Comparison of ENCODE assay signal across 8 cellular contexts in genomic region chr3:170007031-170007663, GRCh38. TPM values are rescaled to one million over a fixed set of nuclear protein-coding genes. Genes with fewer than 3 reads are reported as not detected.
DNase-seq lines count a peak whose midpoint lies in the region; ATAC-seq, FAIRE-seq and TF ChIP-seq lines count a peak whose summit lies in the region.

No MANE protein-coding gene starts in this region.

- H3K27ac ChIP-seq in GM12878 (ENCODE audit: control insufficient read depth, insufficient read depth) = peak overlapping the region; percentile 3; the same call in 1 of the 2 replicates

- TF ChIP-seq POLR2A in GM12878 (IDR thresholded peaks at IDR 0.05; ENCODE audit: low read depth, low read length) = no peak

- in situ Hi-C loops in GM12878 (cut with MboI) = no loop called here

- SMC1A ChIA-PET in GM12878 (lab: Charles Lee; ENCODE audit: uncharacterized antibody, unreplicated experiment) = interaction anchor here (0.8 to 1.2 kb wide), 3 partner anchors 39 to 144 kb away, joined by 3 read pairs; no protein-coding TSS in a partner anchor

- WGBS in GM12878 (ENCODE audit: insufficient coverage, insufficient replicate concordance, low lambda C conversion rate, missing lambda C conversion rate) = 26% methylated on average over 7 of the region's 7 CpGs

- CTCF ChIA-PET in GM12878 (lab: Yijun Ruan, JAX) = no interaction called here

- H3K9me3 ChIP-seq in GM12878 (replicated peaks; ENCODE audit: control insufficient read depth, insufficient read depth, low read length) = no peaks in the 10 kb centered on the region

- FAIRE-seq in GM12878 (lab: Jason Lieb, UNC) = peak; percentile 80

- DNase-seq in activated T-cell treated with anti-CD3 and anti-CD28 coated beads for 1 hour (ENCODE audit: low read depth) = peak; percentile 1
- DNase-seq in activated T-cell treated with anti-CD3 and anti-CD28 coated beads, Interleukin-2, amount 50 U/mL, for 1 hour = no peak
- DNase-seq in NOMO-1 treated with dmso at 0.1 percent for 144 hours (lab: John Stamatoyannopoulos, UW; ENCODE audit: unreplicated experiment) = peak; percentile 92
- DNase-seq in GM12878 (ENCODE audit: low read depth, low spot score) = peak; percentile 37
- peak; percentile 6 for DNase-seq in stimulated activated CD8-positive, alpha-beta memory T cell treated with anti-CD3 and anti-CD28 coated beads, Interleukin-12 subunit alpha, Interleukin-12 subunit beta, amount 100 ng/mL, for 1 hour (ENCODE audit: low read depth)
- no peak for DNase-seq in NCI-H2081 (lab: John Stamatoyannopoulos, UW)
- DNase-seq in left colon = no peak

- peak; percentile 98 for ATAC-seq in HG02678 (IDR thresholded peaks at IDR 0.05; ENCODE audit: unreplicated experiment)
- peak; percentile 88 for ATAC-seq in GM12878
- ATAC-seq in left colon = no peak

- no peak for TF ChIP-seq EP300 in GM12878 (IDR thresholded peaks at IDR 0.05; ENCODE audit: borderline replicate concordance in 1 of 2, control insufficient read depth in 1 of 2, low read depth in 2 of 2, low read length in 2 of 2)

- no peaks in the 10 kb centered on the region for H3K79me2 ChIP-seq in GM12878 (ENCODE audit: control insufficient read depth, insufficient read depth, low read length)

- BruUV-seq in GM12878 (replicated peaks; lab: Mats Ljungman, UMichigan) = no TSS peak

- POLR2A ChIA-PET in GM12878 (lab: Charles Lee) = interaction anchor here (0.7 kb wide), 1 partner anchor 12 kb away, joined by 4 read pairs; no protein-coding TSS in a partner anchor

- peak overlapping the region; percentile 71 for H3K4me2 ChIP-seq in GM12878 (ENCODE audit: control insufficient read depth, insufficient read depth)

- H2AFZ ChIP-seq in GM12878 (ENCODE audit: control insufficient read depth, low read depth, low read length) = peak overlapping the region; percentile 86

- H3K36me3 ChIP-seq in GM12878 (ENCODE audit: control insufficient read depth in 2 of 2, insufficient read depth in 2 of 2, low read length in 1 of 2) = no peaks in the 10 kb centered on the region

- no peaks in the 10 kb centered on the region for H3K27me3 ChIP-seq in GM12878 (replicated peaks in 1 of 2; ENCODE audit: control insufficient read depth in 2 of 2, insufficient read depth in 2 of 2, low read length in 1 of 2)

- intact Hi-C loops in GM12878 (cut with micrococcal nuclease; ENCODE audit: unreplicated experiment) (no loop called here), left colon (cut with DNase I, micrococcal nuclease) (no loop called here)

- H4K20me1 ChIP-seq in GM12878 (ENCODE audit: control insufficient read depth, insufficient read depth) = no peaks in the 10 kb centered on the region

- H3K9ac ChIP-seq in GM12878 (ENCODE audit: control insufficient read depth, insufficient read depth, low read length) = no peak overlapping the region

- TF ChIP-seq CTCF in GM12878 (IDR thresholded peaks at IDR 0.05 in 2 of 3, conservative IDR thresholded peaks at IDR 0.05 in 1 of 3; ENCODE audit: control insufficient read depth in 2 of 3, extremely low read depth in 1 of 3, insufficient read depth in 1 of 3, low read depth in 3 of 3, low read length in 3 of 3) = no peak

- no peak for TF ChIP-seq RAD21 in GM12878 (IDR thresholded peaks at IDR 0.05; ENCODE audit: insufficient read depth, low read depth, low read length)

- H3K4me3 ChIP-seq in GM12878 = no peak overlapping the region; the same call in 1 of the 2 replicates

- H3K4me1 ChIP-seq in GM12878 (ENCODE audit: control insufficient read depth, insufficient read depth, low read length) = peaks cover 25% of the 10 kb centered on the region

- RAD21 ChIA-PET in GM12878 (lab: Charles Lee; ENCODE audit: unreplicated experiment) = interaction anchor here (0.7 kb wide), 1 partner anchor 40 kb away, joined by 3 read pairs; no protein-coding TSS in a partner anchor

TF ChIP-seq in GM12878, 131 proteins besides CTCF, POLR2A, EP300 and RAD21:
- no peak for TF ChIP-seq HSF1 (IDR thresholded peaks at IDR 0.05; ENCODE audit: low read depth, low read length)
- TF ChIP-seq RCOR1 (conservative IDR thresholded peaks at IDR 0.05; ENCODE audit: low read depth, low read length) = no peak
- 0 out of 2 replicates have a peak, but pooled peaks have one; percentile 25 for TF ChIP-seq CREB1 (IDR thresholded peaks at IDR 0.05; ENCODE audit: low read depth)
- no peak for TF ChIP-seq SREBF2 (IDR thresholded peaks at IDR 0.05; ENCODE audit: low read length)
- TF ChIP-seq TBL1XR1 (IDR thresholded peaks at IDR 0.05; ENCODE audit: low read depth, low read length) = no peak
- TF ChIP-seq NR2C2 (IDR thresholded peaks at IDR 0.05; ENCODE audit: borderline replicate concordance, control insufficient read depth, insufficient read length, low read depth) = no peak
- no peak for TF ChIP-seq SRF (IDR thresholded peaks at IDR 0.05; ENCODE audit: low read depth in 2 of 2, low read length in 2 of 2)
- peak; percentile 81 for TF ChIP-seq RUNX3 (IDR thresholded peaks at IDR 0.05; ENCODE audit: low read length)
- TF ChIP-seq PML (IDR thresholded peaks at IDR 0.05; ENCODE audit: low read length) = no peak
- TF ChIP-seq GABPA (IDR thresholded peaks at IDR 0.05; ENCODE audit: low read depth) = peak; percentile 52; the same call in 1 of the 2 replicates
- no peak for TF ChIP-seq STAT3 (IDR thresholded peaks at IDR 0.05; ENCODE audit: low read depth, low read length)
- TF ChIP-seq SPI1 (IDR thresholded peaks at IDR 0.05; ENCODE audit: borderline replicate concordance, insufficient read depth, low read depth, low read length) = peak; percentile 66
- TF ChIP-seq BHLHE40 (IDR thresholded peaks at IDR 0.05; ENCODE audit: borderline replicate concordance in 1 of 2, low read depth in 2 of 2, low read length in 1 of 2) = no peak

RNA-seq across cellular contexts. Expression of gene GPR160, which starts 30.6 kb away (rescaled TPM):
- 1.5 and 1.7 TPM in 2 replicates for total RNA-seq in GM12878 (2013; cell fraction: nucleolus; rRNA removed)
- total RNA-seq in GM12878 (2014; rRNA removed) (35.6 and 35.9 TPM in 2 replicates), GM12878 (2014; rRNA removed; fragmentation: Illumina TruSeq; extraction: Trizol) (36.3 and 36.4 TPM in 2 replicates), GM12878 (2021) (21.7 and 24.6 TPM in 2 replicates), left colon (10 to 100 TPM; 65.7 to 82.6 TPM)
- polyA plus RNA-seq in GM12878 (2011; ENCODE audit: low read depth) = 32.9 TPM
- polyA plus RNA-seq in GM12878 (2011; rRNA removed) (1.2 and 2.2 TPM in 2 replicates), GM12878 (2014; fragmentation: Illumina TruSeq; extraction: Trizol) (41.9 and 44.1 TPM in 2 replicates), GM12878 (2014; fragmentation: Nextera tagmentation; extraction: Ambion mirVana) (10 to 100 TPM in 1 of 2 experiments, 1 to 10 TPM in 1; 8.8 to 14.4 TPM), GM12878 (2014; rRNA removed) (25.9 and 28.2 TPM in 2 replicates), GM12878 (2016; fragmentation: Nextera tagmentation; extraction: Ambion mirVana) (10 to 100 TPM; 53.9 to 57.7 TPM)
- 0.30 and 0.42 TPM in 2 replicates for polyA plus RNA-seq in GM12878 (2011; cell fraction: cytosol; rRNA removed)
- 0.44 and 0.49 TPM in 2 replicates for polyA plus RNA-seq in GM12878 (2011; cell fraction: nucleus; rRNA removed)
- 80.9 and 93.7 TPM in 2 replicates for polyA plus RNA-seq in GM12878 (2012)
- 0.41 and 0.80 TPM in 2 replicates for polyA minus RNA-seq in GM12878 (2011; rRNA and poly(A)+ RNA removed)
- polyA minus RNA-seq in GM12878 (2011; cell fraction: cytosol; rRNA and poly(A)+ RNA removed) = 0.73 and 1.6 TPM in 2 replicates
- polyA minus RNA-seq in GM12878 (2011; cell fraction: nucleus; rRNA and poly(A)+ RNA removed) = 0.36 and 0.86 TPM in 2 replicates

RNA-seq across cellular contexts. Expression of gene SEC62, which starts 40.5 kb away (rescaled TPM):
- 42.3 and 54.8 TPM in 2 replicates for total RNA-seq in GM12878 (2013; cell fraction: nucleolus; rRNA removed)
- total RNA-seq in GM12878 (2014; rRNA removed) (25.6 and 34.1 TPM in 2 replicates), GM12878 (2014; rRNA removed; fragmentation: Illumina TruSeq; extraction: Trizol) (60.8 and 70.3 TPM in 2 replicates), GM12878 (2021) (68.8 and 74.6 TPM in 2 replicates), left colon (10 to 100 TPM; 80.8 to 87.0 TPM)
- 57.4 TPM for polyA plus RNA-seq in GM12878 (2011; ENCODE audit: low read depth)
- polyA plus RNA-seq in GM12878 (2011; rRNA removed) (59.6 and 64.3 TPM in 2 replicates), GM12878 (2014; fragmentation: Illumina TruSeq; extraction: Trizol) (115 and 146 TPM in 2 replicates), GM12878 (2014; fragmentation: Nextera tagmentation; extraction: Ambion mirVana) (100 to 1,000 TPM; 252 to 270 TPM), GM12878 (2014; rRNA removed) (44.1 and 45.5 TPM in 2 replicates), GM12878 (2016; fragmentation: Nextera tagmentation; extraction: Ambion mirVana) (100 to 1,000 TPM; 160 to 165 TPM)
- 21.2 and 33.9 TPM in 2 replicates for polyA plus RNA-seq in GM12878 (2011; cell fraction: cytosol; rRNA removed)
- 18.1 and 22.6 TPM in 2 replicates for polyA plus RNA-seq in GM12878 (2011; cell fraction: nucleus; rRNA removed)
- 86.6 and 176 TPM in 2 replicates for polyA plus RNA-seq in GM12878 (2012)
- 71.9 and 81.5 TPM in 2 replicates for polyA minus RNA-seq in GM12878 (2011; rRNA and poly(A)+ RNA removed)
- 9.6 and 15.8 TPM in 2 replicates for polyA minus RNA-seq in GM12878 (2011; cell fraction: cytosol; rRNA and poly(A)+ RNA removed)
- 12.2 and 15.9 TPM in 2 replicates for polyA minus RNA-seq in GM12878 (2011; cell fraction: nucleus; rRNA and poly(A)+ RNA removed)

Comparison
In these comparisons a context has a peak if more than half of its experiments do, and no peak if none do; other contexts are left out.
1. DNase-seq: peak in activated T-cell treated with anti-CD3 and anti-CD28 coated beads for 1 hour (single experiment), NOMO-1 treated with dmso at 0.1 percent for 144 hours (single experiment), GM12878 (single experiment) and stimulated activated CD8-positive, alpha-beta memory T cell treated with anti-CD3 and anti-CD28 coated beads, Interleukin-12 subunit alpha, Interleukin-12 subunit beta, amount 100 ng/mL, for 1 hour (single experiment); none in activated T-cell treated with anti-CD3 and anti-CD28 coated beads, Interleukin-2, amount 50 U/mL, for 1 hour (single experiment), NCI-H2081 (0 of 2) and left colon (0 of 2).